8 cellular contexts compared by ENCODE assay signal in genomic region chr6:145887969-145888368, GRCh38.
DNase-seq lines count a peak whose midpoint lies in the region; ATAC-seq and TF ChIP-seq lines count a peak whose summit lies in the region.

No MANE protein-coding gene starts in this region.

- WGBS in IMR-90 (ENCODE audit: extremely low coverage in 2 of 2, insufficient read length in 1 of 2), 2 experiments = no CpG with 5 or more reads among the region's 3 CpGs
- no CpG with 5 or more reads among the region's 3 CpGs for WGBS in mesenchymal stem cell

- H3K9ac ChIP-seq in IMR-90 (ENCODE audit: low read depth, low read length) = no peak overlapping the region
- no peak overlapping the region for H3K9ac ChIP-seq in mesenchymal stem cell (ENCODE audit: low read length)

- 0 out of 2 replicates have a peak, but pooled peaks cover 3% of the 10 kb centered on the region for H4K20me1 ChIP-seq in IMR-90 (ENCODE audit: insufficient read depth, low read length)

- peaks cover 1% of the 10 kb centered on the region; the same call in 1 of the 2 replicates for H3K36me3 ChIP-seq in IMR-90 (ENCODE audit: control insufficient read depth, insufficient read depth, low read length)
- H3K36me3 ChIP-seq in mesenchymal stem cell (ENCODE audit: control insufficient read depth in 1 of 2, insufficient read depth in 2 of 2, low read depth in 1 of 2, low read length in 2 of 2) = peaks cover 3 to 47% of the 10 kb centered on the region in 2 experiments

- H3K14ac ChIP-seq in IMR-90 (replicated peaks; ENCODE audit: low read depth, low read length) (no peak overlapping the region), mesenchymal stem cell (ENCODE audit: low read length in 2 of 2) (no peak overlapping the region)

- intact Hi-C loops in IMR-90 (cut with micrococcal nuclease) = loop anchor here (5.0 to 10.0 kb wide), 3 partner anchors 151 to 673 kb away; partner anchors contain the start of gene EPM2A

- H3K9me1 ChIP-seq in IMR-90 (ENCODE audit: insufficient read depth, low read length) = peaks cover 6% of the 10 kb centered on the region; the same call in 1 of the 2 replicates

- TF ChIP-seq RAD21 in IMR-90 (IDR thresholded peaks at IDR 0.05; ENCODE audit: low read length) = peak; percentile 67

- H2AK5ac ChIP-seq in IMR-90 (ENCODE audit: low read depth, low read length) (no peak overlapping the region), mesenchymal stem cell (ENCODE audit: low read length, severe bottlenecking) (no peak overlapping the region)

- H2BK120ac ChIP-seq in IMR-90 (ENCODE audit: low read depth, low read length) = no peak overlapping the region
- no peak overlapping the region for H2BK120ac ChIP-seq in mesenchymal stem cell (ENCODE audit: low read depth, low read length)

- H2BK5ac ChIP-seq in IMR-90 (ENCODE audit: low read depth, low read length, poor library complexity, severe bottlenecking) (no peak overlapping the region), mesenchymal stem cell (ENCODE audit: low read depth, low read length, poor library complexity, severe bottlenecking) (no peak overlapping the region)

- no peaks in the 10 kb centered on the region for H3K9me3 Mint-ChIP-seq in stimulated activated effector memory CD8-positive, alpha-beta T cell treated with anti-CD3 and anti-CD28 coated beads, Interleukin-12 subunit alpha, Interleukin-12 subunit beta, amount 100 ng/mL, for 72 hours

- H3K79me1 ChIP-seq in IMR-90 (ENCODE audit: low read depth in 1 of 2, low read length in 2 of 2) (peaks cover 0 to 5% of the 10 kb centered on the region in 2 experiments; a peak in 1 of 4 replicates), mesenchymal stem cell (replicated peaks; ENCODE audit: low read length, poor library complexity, severe bottlenecking) (peaks cover 1% of the 10 kb centered on the region)

- BruUV-seq in IMR-90 (replicated peaks; lab: Mats Ljungman, UMichigan) = no TSS peak

- ATAC-seq in IMR-90 (ENCODE audit: low read depth) = no peak
- ATAC-seq in GM21576 (IDR thresholded peaks at IDR 0.05; ENCODE audit: unreplicated experiment) = no peak
- no peak for ATAC-seq in stimulated activated effector memory CD8-positive, alpha-beta T cell treated with anti-CD3 and anti-CD28 coated beads, Interleukin-12 subunit alpha, Interleukin-12 subunit beta, amount 100 ng/mL, for 72 hours

- in situ Hi-C loops in IMR-90 (cut with MboI; ENCODE audit: low sequenced_read_pairs) = loop anchor here (25.0 kb wide), 1 partner anchor 151 kb away; the partner anchor contains the start of gene EPM2A
- in situ Hi-C loops in astrocyte of the cerebellum (cut with HindIII; ENCODE audit: low sequenced_read_pairs) = no loop called here

- H2BK12ac ChIP-seq in mesenchymal stem cell (ENCODE audit: low read length in 2 of 2) = no peak overlapping the region

- H2AFZ ChIP-seq in IMR-90 (replicated peaks; ENCODE audit: low read length, poor library complexity) (no peak overlapping the region), mesenchymal stem cell (ENCODE audit: low read depth, low read length) (no peak overlapping the region)

- H3K27ac ChIP-seq in IMR-90 (ENCODE audit: insufficient read depth, low read length) (no peak overlapping the region), mesenchymal stem cell (ENCODE audit: low read length, poor library complexity, severe bottlenecking) (no peak overlapping the region)

- no peaks in the 10 kb centered on the region for H3K4me1 Mint-ChIP-seq in stimulated activated effector memory CD8-positive, alpha-beta T cell treated with anti-CD3 and anti-CD28 coated beads, Interleukin-12 subunit alpha, Interleukin-12 subunit beta, amount 100 ng/mL, for 72 hours

- CTCF ChIA-PET in GM10248 (lab: Yijun Ruan, JAX) (interaction anchor here (0.9 to 2.2 kb wide), 11 partner anchors 12 to 254 kb away, joined by 3 to 6 read pairs (median 4); partner anchors contain the start of gene EPM2A), IMR-90 (lab: Yijun Ruan, JAX) (interaction anchor here (0.5 kb wide), 1 partner anchor 13 kb away, joined by 3 read pairs; no protein-coding TSS in a partner anchor)

- no peaks in the 10 kb centered on the region for H3K27me3 ChIP-seq in IMR-90 (ENCODE audit: control insufficient read depth, insufficient read depth, low read length)
- no peaks in the 10 kb centered on the region for H3K27me3 ChIP-seq in mesenchymal stem cell (ENCODE audit: control insufficient read depth in 1 of 2, insufficient read depth in 1 of 2, low read length in 2 of 2)

- no peak overlapping the region for H2AK9ac ChIP-seq in IMR-90 (replicated peaks; ENCODE audit: low read depth, low read length, poor library complexity)

- H3K23ac ChIP-seq in IMR-90 (ENCODE audit: low read depth, low read length) = no peak overlapping the region
- no peak overlapping the region for H3K23ac ChIP-seq in mesenchymal stem cell (ENCODE audit: low read length in 2 of 2)

- POLR2A ChIA-PET in GM10248 (lab: Yijun Ruan, JAX) (no interaction called here), IMR-90 (lab: Charles Lee; ENCODE audit: unreplicated experiment) (interaction anchor here (0.5 kb wide), 1 partner anchor 23 kb away, joined by 4 read pairs; no protein-coding TSS in a partner anchor)

- H2BK20ac ChIP-seq in IMR-90 (ENCODE audit: low read depth, low read length) = no peak overlapping the region

- H3K4me2 ChIP-seq in IMR-90 (ENCODE audit: low read depth, low read length) = no peak overlapping the region
- no peak overlapping the region for H3K4me2 ChIP-seq in mesenchymal stem cell (ENCODE audit: low read length, poor library complexity, severe bottlenecking)

- no peak for TF ChIP-seq POLR2A in IMR-90 (IDR thresholded peaks at IDR 0.05; ENCODE audit: low read depth, low read length)

- H4K8ac ChIP-seq in IMR-90 (ENCODE audit: low read depth in 2 of 2, low read length in 2 of 2) (no peak overlapping the region), mesenchymal stem cell (ENCODE audit: low read length) (no peak overlapping the region)

- peaks cover 8% of the 10 kb centered on the region for H3K4me1 ChIP-seq in IMR-90 (ENCODE audit: control insufficient read depth, insufficient read depth, low read length)
- peaks cover 5% of the 10 kb centered on the region for H3K4me1 ChIP-seq in mesenchymal stem cell (ENCODE audit: control insufficient read depth, insufficient read depth, low read depth, low read length)

- no peak overlapping the region for H3K27ac Mint-ChIP-seq in stimulated activated effector memory CD8-positive, alpha-beta T cell treated with anti-CD3 and anti-CD28 coated beads, Interleukin-12 subunit alpha, Interleukin-12 subunit beta, amount 100 ng/mL, for 72 hours

- H3K18ac ChIP-seq in IMR-90 (ENCODE audit: low read depth, low read length) = no peak overlapping the region
- H3K18ac ChIP-seq in mesenchymal stem cell (ENCODE audit: low read depth in 1 of 2, low read length in 2 of 2) = no peak overlapping the region

- H4K91ac ChIP-seq in IMR-90 (ENCODE audit: insufficient read depth, low read depth, low read length) = no peak overlapping the region
- no peak overlapping the region for H4K91ac ChIP-seq in mesenchymal stem cell (ENCODE audit: low read length)

- peaks cover 13% of the 10 kb centered on the region for H3K36me3 Mint-ChIP-seq in stimulated activated effector memory CD8-positive, alpha-beta T cell treated with anti-CD3 and anti-CD28 coated beads, Interleukin-12 subunit alpha, Interleukin-12 subunit beta, amount 100 ng/mL, for 72 hours

- H3K4me3 ChIP-seq in IMR-90 (ENCODE audit: insufficient read depth, low read depth, low read length) (no peak overlapping the region), astrocyte of the cerebellum (ENCODE audit: low read depth, low read length) (no peak overlapping the region), mesenchymal stem cell (ENCODE audit: insufficient read depth in 1 of 2, low read depth in 1 of 2, low read length in 2 of 2) (no peak overlapping the region)

- H3K9me3 ChIP-seq in IMR-90 (ENCODE audit: control insufficient read depth, insufficient read depth, low read length) = no peaks in the 10 kb centered on the region
- H3K9me3 ChIP-seq in mesenchymal stem cell (ENCODE audit: control insufficient read depth, low read length) = no peaks in the 10 kb centered on the region

- peak; percentile 64 for TF ChIP-seq CTCF in GM10248 (IDR thresholded peaks at IDR 0.05; ENCODE audit: control extremely low read depth, extremely low read depth, low read depth, missing control alignments)
- peak; percentile 67 for TF ChIP-seq CTCF in IMR-90 (conservative IDR thresholded peaks at IDR 0.05; ENCODE audit: low read depth, low read length)
- TF ChIP-seq CTCF in astrocyte of the cerebellum (IDR thresholded peaks at IDR 0.05; ENCODE audit: low read depth, low read length, missing control alignments) = peak; percentile 60

- no peak overlapping the region for H3K4me3 Mint-ChIP-seq in stimulated activated effector memory CD8-positive, alpha-beta T cell treated with anti-CD3 and anti-CD28 coated beads, Interleukin-12 subunit alpha, Interleukin-12 subunit beta, amount 100 ng/mL, for 72 hours

- no peak overlapping the region for H3K56ac ChIP-seq in IMR-90 (ENCODE audit: extremely low read depth, insufficient read depth, low read length)

- H3K4ac ChIP-seq in IMR-90 (ENCODE audit: low read depth, low read length) (no peak overlapping the region), mesenchymal stem cell (ENCODE audit: low read depth in 1 of 2, low read length in 2 of 2) (no peak overlapping the region)

- no peak overlapping the region for H4K5ac ChIP-seq in IMR-90 (ENCODE audit: low read depth, low read length)

- no peak overlapping the region for H2BK15ac ChIP-seq in IMR-90 (ENCODE audit: low read depth, low read length)
- H2BK15ac ChIP-seq in mesenchymal stem cell (ENCODE audit: low read depth, poor library complexity, severe bottlenecking) = no peak overlapping the region

- DNase-seq in GM10248 (ENCODE audit: extremely low spot score) = no peak
- DNase-seq in IMR-90 = peak; percentile 42
- DNase-seq in astrocyte of the cerebellum (ENCODE audit: low read depth) = no peak
- peak; percentile 29 for DNase-seq in mesenchymal stem cell
- DNase-seq in HuH-7.5 (ENCODE audit: low spot score) = no peak
- DNase-seq in ecto neural progenitor cell (ENCODE audit: low spot score) = no peak
- DNase-seq in stimulated activated effector memory CD8-positive, alpha-beta T cell treated with anti-CD3 and anti-CD28 coated beads, Interleukin-12 subunit alpha, Interleukin-12 subunit beta, amount 100 ng/mL, for 72 hours (ENCODE audit: low spot score in 2 of 2) = no peak

- dilution Hi-C loops in IMR-90 (cut with HindIII; ENCODE audit: low sequenced_read_pairs, unreplicated experiment) = no loop called here

TF ChIP-seq in IMR-90, 13 proteins besides CTCF, POLR2A, EP300 and RAD21 (continues in another document):
- TF ChIP-seq USF2 (IDR thresholded peaks at IDR 0.05; ENCODE audit: low read depth, low read length) (no peak), SMC3 (IDR thresholded peaks at IDR 0.05; ENCODE audit: low read depth, low read length) (peak; percentile 40; the same call in 1 of the 2 replicates), CEBPB (IDR thresholded peaks at IDR 0.05; ENCODE audit: low read depth, low read length) (no peak)

Comparison
In these comparisons a context has a peak if more than half of its experiments do, and no peak if none do; other contexts are left out.
1. DNase-seq: peak in IMR-90 (single experiment) and mesenchymal stem cell (single experiment); none in GM10248 (single experiment), astrocyte of the cerebellum (single experiment), HuH-7.5 (single experiment), ecto neural progenitor cell (single experiment) and stimulated activated effector memory CD8-positive, alpha-beta T cell treated with anti-CD3 and anti-CD28 coated beads, Interleukin-12 subunit alpha, Interleukin-12 subunit beta, amount 100 ng/mL, for 72 hours (0 of 2).
2. Peak in every context shown above with its lines, with median percentiles within 50 percentile points of each other: CTCF ChIP-seq.